In the genomic region with DNA sequence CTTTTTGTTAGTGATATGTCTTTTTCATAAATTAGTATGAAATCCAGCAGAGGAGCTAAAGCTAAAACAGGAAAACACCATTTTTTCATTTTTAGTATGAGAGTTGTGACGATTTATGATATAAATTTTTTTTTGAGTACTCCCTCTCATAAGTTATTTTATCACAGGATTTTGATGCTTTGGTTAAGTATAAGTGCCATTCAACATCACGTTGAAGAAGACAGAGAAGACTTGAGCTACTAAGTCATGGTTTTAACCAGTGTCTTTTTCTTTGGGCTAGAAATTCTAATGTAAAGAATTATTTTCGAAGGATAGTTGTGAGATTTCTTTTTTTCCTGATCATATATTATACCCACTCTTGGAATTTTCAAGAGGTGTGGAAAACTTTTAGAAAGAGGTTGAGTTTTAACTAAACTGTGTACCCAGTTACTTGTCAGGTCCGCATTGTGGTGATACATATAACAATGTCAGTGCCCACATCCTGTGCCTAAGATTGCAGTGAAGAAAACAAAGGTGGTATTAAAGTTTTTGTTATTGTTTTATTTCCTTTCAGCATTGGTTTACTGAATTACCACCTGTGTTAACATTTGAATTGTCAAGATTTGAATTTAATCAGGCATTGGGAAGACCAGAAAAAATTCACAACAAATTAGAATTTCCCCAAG, we compare ENCODE assay signal across 22 cellular contexts.
DNase-seq lines count a peak whose midpoint lies in the region; ATAC-seq and TF ChIP-seq lines count a peak whose summit lies in the region.
"Had no signal": no experiment of that assay in that cellular context is flagged by ENCODE, and none has a peak within 500 bp of the region (broad histone marks: within the 10 kb centered on the region; RNA-seq: fewer than 3 reads in every experiment).

No MANE protein-coding gene starts in this region.

- peaks cover 31% of the 10 kb centered on the region for H3K36me3 Mint-ChIP-seq in activated CD8-positive, alpha-beta memory T cell treated with anti-CD3 and anti-CD28 coated beads, Interleukin-2, amount 10 ng/mL, durations not matched to agents 7 days and 5 days
- H3K36me3 Mint-ChIP-seq in GM23338 (ENCODE audit: low read depth) = peaks cover 25% of the 10 kb centered on the region; the same call in 2 of the 3 replicates
- peaks cover 57% of the 10 kb centered on the region for H3K36me3 Mint-ChIP-seq in activated T-helper 2 cell treated with anti-CD3 and anti-CD28 coated beads, Interferon-gamma antibody, Interleukin-2, Interleukin-4, amounts not matched to agents 10 μg/mL and 5 μg/mL and 100 μg/mL, durations not matched to agents 14 hours and 24 hours and 36 hours (ENCODE audit: low read depth)
- peaks cover 0 to 39% (median 13%) of the 10 kb centered on the region in 3 donors for H3K36me3 Mint-ChIP-seq in naive thymus-derived CD8-positive, alpha-beta T cell

- H3K27ac ChIP-seq in GM23338 (ENCODE audit: low read depth) (no peak overlapping the region), aorta (ENCODE audit: low read depth in 1 of 2, low read length in 2 of 2) (no peak overlapping the region)
- H3K27ac ChIP-seq: ascending aorta, HL-60, parathyroid adenoma, right lobe of liver, upper lobe of right lung had no signal

- H3K27ac Mint-ChIP-seq in activated CD8-positive, alpha-beta memory T cell treated with anti-CD3 and anti-CD28 coated beads, Interleukin-2, amount 10 ng/mL, durations not matched to agents 7 days and 5 days = peak overlapping the region; percentile 68
- peak overlapping the region; percentile 65; the same call in 1 of the 2 replicates for H3K27ac Mint-ChIP-seq in GM23338
- H3K27ac Mint-ChIP-seq in activated T-helper 2 cell treated with anti-CD3 and anti-CD28 coated beads, Interferon-gamma antibody, Interleukin-2, Interleukin-4, amounts not matched to agents 10 μg/mL and 5 μg/mL and 100 μg/mL, durations not matched to agents 14 hours and 24 hours and 36 hours = peak overlapping the region; percentile 52
- peak overlapping the region; percentile 80 to 94 (median 91) for H3K27ac Mint-ChIP-seq in naive thymus-derived CD8-positive, alpha-beta T cell

- no peaks in the 10 kb centered on the region for H3K4me1 ChIP-seq in GM23338 (ENCODE audit: insufficient read depth)
- no peaks in the 10 kb centered on the region for H3K4me1 ChIP-seq in aorta (ENCODE audit: control insufficient read depth in 1 of 2, insufficient read depth in 2 of 2, low read length in 2 of 2)
- H3K4me1 ChIP-seq: ascending aorta, parathyroid adenoma, right lobe of liver had no signal

- no peak overlapping the region for H3K4me3 Mint-ChIP-seq in activated CD8-positive, alpha-beta memory T cell treated with anti-CD3 and anti-CD28 coated beads, Interleukin-2, amount 10 ng/mL, durations not matched to agents 7 days and 5 days
- no peak overlapping the region for H3K4me3 Mint-ChIP-seq in GM23338
- no peak overlapping the region for H3K4me3 Mint-ChIP-seq in activated T-helper 2 cell treated with anti-CD3 and anti-CD28 coated beads, Interferon-gamma antibody, Interleukin-2, Interleukin-4, amounts not matched to agents 10 μg/mL and 5 μg/mL and 100 μg/mL, durations not matched to agents 14 hours and 24 hours and 36 hours (ENCODE audit: low read depth)
- H3K4me3 Mint-ChIP-seq in naive thymus-derived CD8-positive, alpha-beta T cell = peak overlapping the region; percentile 17 to 83 (median 73)
- H3K4me3 Mint-ChIP-seq: B cell, nephron progenitor cell had no signal

- H3K27me3 ChIP-seq in GM23338 (ENCODE audit: insufficient read depth) = no peaks in the 10 kb centered on the region
- no peaks in the 10 kb centered on the region for H3K27me3 ChIP-seq in aorta (ENCODE audit: control insufficient read depth in 1 of 2, insufficient read depth in 2 of 2, low read length in 1 of 2)
- H3K27me3 ChIP-seq: ascending aorta, heart right ventricle, right lobe of liver, upper lobe of right lung had no signal

- no peaks in the 10 kb centered on the region for H3K9me2 ChIP-seq in GM23338 (ENCODE audit: insufficient read depth)

- peak; percentile 91 for ATAC-seq in activated CD8-positive, alpha-beta memory T cell treated with anti-CD3 and anti-CD28 coated beads, Interleukin-2, amount 10 ng/mL, durations not matched to agents 7 days and 5 days
- ATAC-seq in GM23338 = no peak
- ATAC-seq in naive thymus-derived CD8-positive, alpha-beta T cell = peak; percentile 82 to 92
- ATAC-seq in aorta (ENCODE audit: low FRiP score) = no peak
- ATAC-seq: heart right ventricle, Panc1, right lobe of liver, upper lobe of right lung had no signal

- H3K36me3 ChIP-seq in GM23338 (ENCODE audit: insufficient read depth) (peaks cover 5% of the 10 kb centered on the region; the same call in 1 of the 2 replicates), aorta (ENCODE audit: control insufficient read depth in 1 of 2, insufficient read depth in 2 of 2, low read length in 1 of 2) (no peaks in the 10 kb centered on the region)

- H2AFZ ChIP-seq in GM23338 = no peak overlapping the region
- H2AFZ ChIP-seq: parathyroid adenoma had no signal

- H3K27me3 Mint-ChIP-seq in activated CD8-positive, alpha-beta memory T cell treated with anti-CD3 and anti-CD28 coated beads, Interleukin-2, amount 10 ng/mL, durations not matched to agents 7 days and 5 days = no peaks in the 10 kb centered on the region
- H3K27me3 Mint-ChIP-seq in GM23338 (ENCODE audit: insufficient read depth, low read depth, poor library complexity) = peaks cover 2% of the 10 kb centered on the region
- H3K27me3 Mint-ChIP-seq in activated T-helper 2 cell treated with anti-CD3 and anti-CD28 coated beads, Interferon-gamma antibody, Interleukin-2, Interleukin-4, amounts not matched to agents 10 μg/mL and 5 μg/mL and 100 μg/mL, durations not matched to agents 14 hours and 24 hours and 36 hours (ENCODE audit: low read depth) = no peaks in the 10 kb centered on the region
- H3K27me3 Mint-ChIP-seq in naive thymus-derived CD8-positive, alpha-beta T cell = no peaks in the 10 kb centered on the region
- H3K27me3 Mint-ChIP-seq: B cell had no signal

- no peak overlapping the region for H3K4me3 ChIP-seq in GM23338
- H3K4me3 ChIP-seq in aorta (ENCODE audit: low read length in 2 of 2) = no peak overlapping the region
- H3K4me3 ChIP-seq: ascending aorta, heart right ventricle, right lobe of liver, upper lobe of right lung had no signal

- TF ChIP-seq CTCF in GM23338 (conservative IDR thresholded peaks at IDR 0.05; ENCODE audit: low read depth in 2 of 2) = no peak

- H3K9me3 ChIP-seq in aorta (ENCODE audit: control insufficient read depth, low read length) = no peaks in the 10 kb centered on the region
- H3K9me3 ChIP-seq: ascending aorta, heart right ventricle, right lobe of liver, upper lobe of right lung had no signal

- intact Hi-C loops in activated T-helper 2 cell treated with anti-CD3 and anti-CD28 coated beads, Interferon-gamma antibody, Interleukin-2, Interleukin-4, amounts not matched to agents 10 μg/mL and 5 μg/mL and 100 μg/mL, durations not matched to agents 14 hours and 24 hours and 36 hours (cut with micrococcal nuclease) = loop anchor here (10.0 kb wide), 1 partner anchor 759 kb away; the partner anchor contains the start of gene NRIP1
- intact Hi-C loops in aorta (cut with DNase I) = no loop called here

- peaks cover 26% of the 10 kb centered on the region for H3K4me1 Mint-ChIP-seq in activated CD8-positive, alpha-beta memory T cell treated with anti-CD3 and anti-CD28 coated beads, Interleukin-2, amount 10 ng/mL, durations not matched to agents 7 days and 5 days
- peaks cover 5% of the 10 kb centered on the region; the same call in 2 of the 3 replicates for H3K4me1 Mint-ChIP-seq in GM23338
- peaks cover 24% of the 10 kb centered on the region for H3K4me1 Mint-ChIP-seq in activated T-helper 2 cell treated with anti-CD3 and anti-CD28 coated beads, Interferon-gamma antibody, Interleukin-2, Interleukin-4, amounts not matched to agents 10 μg/mL and 5 μg/mL and 100 μg/mL, durations not matched to agents 14 hours and 24 hours and 36 hours (ENCODE audit: low read depth)
- peaks cover 17 to 46% (median 35%) of the 10 kb centered on the region in 4 donors for H3K4me1 Mint-ChIP-seq in naive thymus-derived CD8-positive, alpha-beta T cell
- H3K4me1 Mint-ChIP-seq: B cell, nephron progenitor cell had no signal

- H4K20me1 ChIP-seq in GM23338 (replicated peaks; ENCODE audit: insufficient read depth) = no peaks in the 10 kb centered on the region

- POLR2A ChIA-PET in naive thymus-derived CD8-positive, alpha-beta T cell (lab: Charles Lee) = interaction anchor here (1.2 kb wide), 1 partner anchor 91 kb away, joined by 3 read pairs; no protein-coding TSS in a partner anchor

- no peak overlapping the region for H3K4me2 ChIP-seq in GM23338

- H3K9me3 Mint-ChIP-seq in activated CD8-positive, alpha-beta memory T cell treated with anti-CD3 and anti-CD28 coated beads, Interleukin-2, amount 10 ng/mL, durations not matched to agents 7 days and 5 days (ENCODE audit: low read depth) = no peaks in the 10 kb centered on the region
- H3K9me3 Mint-ChIP-seq in GM23338 = no peaks in the 10 kb centered on the region
- H3K9me3 Mint-ChIP-seq in activated T-helper 2 cell treated with anti-CD3 and anti-CD28 coated beads, Interferon-gamma antibody, Interleukin-2, Interleukin-4, amounts not matched to agents 10 μg/mL and 5 μg/mL and 100 μg/mL, durations not matched to agents 14 hours and 24 hours and 36 hours = no peaks in the 10 kb centered on the region
- no peaks in the 10 kb centered on the region for H3K9me3 Mint-ChIP-seq in naive thymus-derived CD8-positive, alpha-beta T cell
- H3K9me3 Mint-ChIP-seq: nephron progenitor cell had no signal

- DNase-seq in activated CD8-positive, alpha-beta memory T cell treated with anti-CD3 and anti-CD28 coated beads, Interleukin-2, amount 10 ng/mL, durations not matched to agents 7 days and 5 days = peak; percentile 61
- DNase-seq in activated CD8-positive, alpha-beta memory T cell treated with anti-CD3 and anti-CD28 coated beads for 24 hours = no peak
- DNase-seq in GM23338 (ENCODE audit: low spot score) (no peak), aorta (no peak), NCI-H2081 treated with DMSO at 0.1 percent for 48 hours (lab: John Stamatoyannopoulos, UW) (no peak), MV-4-11 (lab: John Stamatoyannopoulos, UW) (no peak)
- DNase-seq in activated T-helper 2 cell treated with anti-CD3 and anti-CD28 coated beads, Interferon-gamma antibody, Interleukin-2, Interleukin-4, amounts not matched to agents 10 μg/mL and 5 μg/mL and 100 μg/mL, durations not matched to agents 14 hours and 24 hours and 36 hours (ENCODE audit: low spot score) = no peak
- DNase-seq in naive thymus-derived CD8-positive, alpha-beta T cell = peak in 4 of 10 donors; percentile 43 to 66 (median 51)
- DNase-seq: Calu3, caudate nucleus, heart right ventricle, NCI-H1105 treated with DMSO at 0.1 percent for 48 hours, NCI-H2081, NCI-H446, nephron progenitor cell, right lobe of liver, upper lobe of right lung had no signal

- 93 to 94% methylated on average over 4 of the region's 4 CpGs for WGBS in aorta, 2 donors

- CTCF ChIA-PET in activated CD8-positive, alpha-beta memory T cell treated with anti-CD3 and anti-CD28 coated beads, Interleukin-2, amount 10 ng/mL, durations not matched to agents 7 days and 5 days (lab: Charles Lee) = no interaction called here

- no peaks in the 10 kb centered on the region for H3F3A ChIP-seq in GM23338 (replicated peaks; ENCODE audit: low read depth)

- peaks cover 5% of the 10 kb centered on the region; the same call in 1 of the 2 replicates for H3K79me2 ChIP-seq in GM23338 (replicated peaks; ENCODE audit: insufficient read depth)
- H3K79me2 ChIP-seq: parathyroid adenoma had no signal

TF ChIP-seq in GM23338, 12 proteins besides CTCF, POLR2A, EP300 and RAD21 (continues in another document):
- no peak for TF ChIP-seq EZH2phosphoT487 (IDR thresholded peaks at IDR 0.05; ENCODE audit: unreplicated experiment)

Comparison
In these comparisons a context has a peak if more than half of its experiments do, and no peak if none do; other contexts are left out.
1. ATAC-seq: peak in activated CD8-positive, alpha-beta memory T cell treated with anti-CD3 and anti-CD28 coated beads, Interleukin-2, amount 10 ng/mL, durations not matched to agents 7 days and 5 days (single experiment) and naive thymus-derived CD8-positive, alpha-beta T cell (2 of 2); none in GM23338 (single experiment) and aorta (single experiment).
2. H3K4me3 Mint-ChIP-seq: peak in naive thymus-derived CD8-positive, alpha-beta T cell (10 of 10); none in activated CD8-positive, alpha-beta memory T cell treated with anti-CD3 and anti-CD28 coated beads, Interleukin-2, amount 10 ng/mL, durations not matched to agents 7 days and 5 days (single experiment), GM23338 (single experiment) and activated T-helper 2 cell treated with anti-CD3 and anti-CD28 coated beads, Interferon-gamma antibody, Interleukin-2, Interleukin-4, amounts not matched to agents 10 μg/mL and 5 μg/mL and 100 μg/mL, durations not matched to agents 14 hours and 24 hours and 36 hours (single experiment).
3. Peak in every context shown above with its lines, with median percentiles within 50 percentile points of each other: H3K27ac Mint-ChIP-seq.